ENCODE assay signal across 16 cellular contexts in the genomic region with DNA sequence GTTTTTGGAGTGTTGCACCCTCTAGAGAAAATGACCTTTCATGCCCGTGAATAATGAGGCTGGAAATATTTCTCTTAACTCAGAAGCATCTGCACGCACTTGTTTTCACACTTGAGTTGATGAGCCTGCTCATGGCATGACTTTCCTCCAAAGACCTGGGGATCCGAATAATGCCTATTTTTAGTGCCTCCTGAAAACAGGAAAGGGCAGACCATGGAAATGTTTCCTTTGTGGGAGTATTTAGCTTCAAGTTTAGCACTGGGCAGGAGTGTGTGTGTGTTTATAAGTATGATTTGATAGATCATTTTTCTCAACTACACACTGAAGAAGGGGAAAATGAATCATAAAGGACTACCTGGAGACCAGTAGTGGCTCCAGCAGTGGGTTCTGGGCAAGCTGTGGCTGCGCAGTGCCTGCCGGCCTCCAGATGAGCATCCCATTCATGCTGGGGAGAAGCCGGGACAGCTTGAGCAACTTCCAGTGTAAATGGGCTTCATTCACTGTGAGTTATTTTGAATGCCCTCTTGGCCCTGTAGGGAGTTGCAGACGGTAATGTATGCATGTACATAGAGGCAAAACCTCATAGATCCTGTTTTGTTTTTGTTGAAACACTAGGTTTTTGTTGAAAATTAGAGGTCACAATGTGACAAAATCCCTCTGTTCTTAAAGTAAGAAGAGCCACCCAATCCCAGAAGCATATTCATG.
"Had no signal": no experiment of that assay in that cellular context is flagged by ENCODE, and none has a peak within 500 bp of the region (broad histone marks: within the 10 kb centered on the region; RNA-seq: fewer than 3 reads in every experiment).

No MANE protein-coding gene starts in this region.

- ATAC-seq: natural killer cell, pancreas, T-helper 17 cell had no signal

- H3K36me3 Mint-ChIP-seq: activated naive CD8-positive, alpha-beta T cell; natural killer cell had no signal

- H3K27ac Mint-ChIP-seq: activated naive CD8-positive, alpha-beta T cell; activated T-helper 1 cell treated with anti-CD3 and anti-CD28 coated beads, Interleukin-12 subunit alpha, Interleukin-12 subunit beta, Interleukin-2, Interleukin-4 antibody, amounts not matched to agents 30 ng/mL and 10 ng/mL and 1 ng/mL, durations not matched to agents 14 hours and 24 hours and 36 hours; natural killer cell; T-helper 17 cell had no signal

- H3K4me3 Mint-ChIP-seq: activated naive CD8-positive, alpha-beta T cell; activated T-helper 1 cell treated with anti-CD3 and anti-CD28 coated beads, Interleukin-12 subunit alpha, Interleukin-12 subunit beta, Interleukin-2, Interleukin-4 antibody, amounts not matched to agents 30 ng/mL and 10 ng/mL and 1 ng/mL, durations not matched to agents 14 hours and 24 hours and 36 hours; natural killer cell; T-helper 17 cell had no signal

- H3K9me3 Mint-ChIP-seq: activated T-helper 1 cell treated with anti-CD3 and anti-CD28 coated beads, Interleukin-12 subunit alpha, Interleukin-12 subunit beta, Interleukin-2, Interleukin-4 antibody, amounts not matched to agents 30 ng/mL and 10 ng/mL and 1 ng/mL, durations not matched to agents 14 hours and 24 hours and 36 hours; natural killer cell had no signal

- DNase-seq: activated CD4-positive, alpha-beta T cell treated with anti-CD3 and anti-CD28 coated beads, Interleukin-2, amount 50 U/mL, for 48 hours; effector memory CD4-positive, alpha-beta T cell; kidney; mesendoderm; natural killer cell; pancreas; retina; stimulated activated CD4-positive, alpha-beta T cell treated with anti-CD3 and anti-CD28 coated beads, Interleukin-12 subunit alpha, Interleukin-12 subunit beta, amount 100 ng/mL, for 4 hours; stimulated activated CD4-positive, alpha-beta T cell treated with anti-CD3 and anti-CD28 coated beads, Interleukin-1b, Interleukin-23, amount 100 ng/mL, for 48 hours; stimulated activated CD8-positive, alpha-beta memory T cell treated with anti-CD3 and anti-CD28 coated beads, Interleukin-4, amount 100 ng/mL, for 48 hours; stimulated activated naive CD4-positive, alpha-beta T cell; T-helper 17 cell; thyroid gland; WERI-Rb-1 had no signal

- H3K4me1 Mint-ChIP-seq: T-helper 17 cell had no signal
